Comparison of ENCODE assay signal across 16 cellular contexts in the genomic region with DNA sequence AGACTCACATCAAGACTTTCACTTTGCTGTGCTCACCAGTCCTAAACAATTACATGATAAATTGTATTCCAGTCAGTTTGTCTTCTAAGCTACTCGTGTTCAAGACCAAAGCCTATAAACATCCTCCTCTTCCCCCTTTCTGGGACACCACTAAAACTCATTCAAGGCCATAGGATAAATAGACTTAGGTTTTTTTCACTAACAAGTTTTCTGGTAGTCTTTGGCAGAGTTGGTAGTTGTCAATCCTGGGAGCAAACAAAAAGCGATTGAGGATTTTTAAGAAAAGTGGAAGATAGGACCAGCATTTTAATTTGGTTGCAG.
"Had no signal": no experiment of that assay in that cellular context is flagged by ENCODE, and none has a peak within 500 bp of the region (broad histone marks: within the 10 kb centered on the region; RNA-seq: fewer than 3 reads in every experiment).

No MANE protein-coding gene starts in this region.

- H3K9me3 ChIP-seq: colonic mucosa, mucosa of descending colon, sigmoid colon had no signal

- ATAC-seq: activated T-helper 17 cell treated with anti-CD3 and anti-CD28 coated beads, Interleukin-2, amount 50 U/mL, for 72 hours; natural killer cell; T-helper 17 cell had no signal

- H3K9me3 Mint-ChIP-seq: activated B cell treated with CpG ODN at 0.5 μM for 24 hours; activated naive CD4-positive, alpha-beta T cell treated with anti-CD3 and anti-CD28 coated beads for 36 hours had no signal

- H3K27ac Mint-ChIP-seq: activated B cell treated with CpG ODN at 0.5 μM for 24 hours; activated CD4-positive, alpha-beta T cell treated with anti-CD3 and anti-CD28 coated beads, Interleukin-2, amount 10 ng/mL, durations not matched to agents 7 days and 5 days; activated naive CD4-positive, alpha-beta T cell treated with anti-CD3 and anti-CD28 coated beads for 36 hours; activated T-helper 17 cell treated with anti-CD3 and anti-CD28 coated beads, Interleukin-2, amount 50 U/mL, for 72 hours; natural killer cell; T-helper 17 cell had no signal

- H3K4me1 Mint-ChIP-seq: activated CD4-positive, alpha-beta T cell treated with anti-CD3 and anti-CD28 coated beads, Interleukin-2, amount 10 ng/mL, durations not matched to agents 7 days and 5 days; activated T-helper 17 cell treated with anti-CD3 and anti-CD28 coated beads, Interleukin-2, amount 50 U/mL, for 72 hours; natural killer cell; T-helper 17 cell had no signal

- DNase-seq: activated B cell treated with CpG ODN at 0.5 μM for 24 hours; activated CD4-positive, alpha-beta T cell treated with anti-CD3 and anti-CD28 coated beads, Interleukin-2, amount 10 ng/mL, durations not matched to agents 7 days and 5 days; activated naive CD4-positive, alpha-beta T cell treated with anti-CD3 and anti-CD28 coated beads for 36 hours; activated T-cell treated with anti-CD3 and anti-CD28 coated beads for 4 hours; caudate nucleus; colonic mucosa; effector CD4-positive, alpha-beta T cell; left colon; mucosa of descending colon; natural killer cell; occipital lobe; sigmoid colon; stimulated activated CD4-positive, alpha-beta T cell treated with anti-CD3 and anti-CD28 coated beads, Interleukin-15, amount 100 ng/mL, for 24 hours; T-helper 17 cell had no signal

- H3K27me3 Mint-ChIP-seq: activated CD4-positive, alpha-beta T cell treated with anti-CD3 and anti-CD28 coated beads, Interleukin-2, amount 10 ng/mL, durations not matched to agents 7 days and 5 days had no signal

- H3K4me3 Mint-ChIP-seq: activated B cell treated with CpG ODN at 0.5 μM for 24 hours; activated CD4-positive, alpha-beta T cell treated with anti-CD3 and anti-CD28 coated beads, Interleukin-2, amount 10 ng/mL, durations not matched to agents 7 days and 5 days; activated naive CD4-positive, alpha-beta T cell treated with anti-CD3 and anti-CD28 coated beads for 36 hours; activated T-helper 17 cell treated with anti-CD3 and anti-CD28 coated beads, Interleukin-2, amount 50 U/mL, for 72 hours; natural killer cell; T-helper 17 cell had no signal

- H3K36me3 ChIP-seq: colonic mucosa, sigmoid colon had no signal

- H3K4me3 ChIP-seq: colonic mucosa, lung, mucosa of descending colon, sigmoid colon had no signal

- H3K27me3 ChIP-seq: colonic mucosa, sigmoid colon had no signal

- H3K27ac ChIP-seq: colonic mucosa, sigmoid colon had no signal

- H3K36me3 Mint-ChIP-seq: natural killer cell had no signal
